ENCODE assay signal across 2 cellular contexts in the genomic region with DNA sequence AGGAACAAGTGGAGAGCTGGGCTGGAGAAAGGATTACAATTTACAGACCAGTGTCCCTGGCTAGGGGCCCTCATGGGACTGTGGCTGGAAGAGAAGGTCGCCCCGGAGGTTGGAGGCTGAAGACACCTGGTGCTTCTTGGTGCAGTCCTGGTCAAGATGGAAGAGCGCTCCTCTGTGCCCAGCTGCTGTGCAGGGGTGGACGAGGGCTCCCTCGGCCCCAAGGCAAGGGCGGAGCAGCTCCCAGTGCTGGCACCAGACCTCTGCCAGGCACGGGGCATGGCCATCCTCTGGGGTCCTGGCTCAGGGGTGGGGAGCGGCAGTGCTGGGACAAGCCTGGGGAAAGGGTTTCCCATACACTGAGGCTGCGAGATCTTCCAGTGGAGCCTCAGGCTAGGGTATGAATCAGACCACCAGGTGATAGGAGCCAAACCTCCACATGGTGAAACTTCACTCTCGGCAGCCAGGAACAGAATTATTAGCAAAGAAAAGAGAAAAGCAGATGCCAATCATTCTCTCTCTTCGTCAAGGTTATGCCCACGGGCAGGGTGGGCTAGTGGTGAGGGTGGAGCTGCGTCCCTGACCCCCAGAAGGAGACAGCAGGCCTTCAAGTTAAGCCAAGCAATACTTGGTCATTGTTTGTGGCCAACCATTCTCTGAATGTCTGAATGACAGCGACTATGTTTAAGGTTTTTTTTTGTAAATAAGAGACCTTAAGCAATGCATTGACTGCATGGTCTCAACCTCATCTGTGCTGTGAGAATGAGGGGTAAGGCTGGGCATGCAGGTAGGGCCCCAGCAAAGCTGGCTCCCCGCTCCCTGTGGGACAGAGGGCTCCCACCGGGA.
TF ChIP-seq lines count a peak whose summit lies in the region.

No MANE protein-coding gene starts in this region.

TF ChIP-seq in IMR-90, 13 proteins besides CTCF, POLR2A, EP300 and RAD21 (continued from another document):
- TF ChIP-seq, protein P1, sequence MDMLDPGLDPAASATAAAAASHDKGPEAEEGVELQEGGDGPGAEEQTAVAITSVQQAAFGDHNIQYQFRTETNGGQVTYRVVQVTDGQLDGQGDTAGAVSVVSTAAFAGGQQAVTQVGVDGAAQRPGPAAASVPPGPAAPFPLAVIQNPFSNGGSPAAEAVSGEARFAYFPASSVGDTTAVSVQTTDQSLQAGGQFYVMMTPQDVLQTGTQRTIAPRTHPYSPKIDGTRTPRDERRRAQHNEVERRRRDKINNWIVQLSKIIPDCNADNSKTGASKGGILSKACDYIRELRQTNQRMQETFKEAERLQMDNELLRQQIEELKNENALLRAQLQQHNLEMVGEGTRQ (IDR thresholded peaks at IDR 0.05; ENCODE audit: low read depth, low read length): no peak
- no peak for TF ChIP-seq CEBPB (IDR thresholded peaks at IDR 0.05; ENCODE audit: low read depth, low read length)

TF ChIP-seq in HEK293T, 16 proteins besides CTCF, POLR2A, EP300 and RAD21 (continued from another document):
- TF ChIP-seq ELF4 (IDR thresholded peaks at IDR 0.05) (no peak), SUZ12 (IDR thresholded peaks at IDR 0.05) (no peak), SP1 (IDR thresholded peaks at IDR 0.05) (no peak), NFRKB (IDR thresholded peaks at IDR 0.05) (no peak), FOXA1 (IDR thresholded peaks at IDR 0.05) (no peak), CTBP1 (IDR thresholded peaks at IDR 0.05; ENCODE audit: borderline replicate concordance) (no peak)
- TF ChIP-seq, protein P2, sequence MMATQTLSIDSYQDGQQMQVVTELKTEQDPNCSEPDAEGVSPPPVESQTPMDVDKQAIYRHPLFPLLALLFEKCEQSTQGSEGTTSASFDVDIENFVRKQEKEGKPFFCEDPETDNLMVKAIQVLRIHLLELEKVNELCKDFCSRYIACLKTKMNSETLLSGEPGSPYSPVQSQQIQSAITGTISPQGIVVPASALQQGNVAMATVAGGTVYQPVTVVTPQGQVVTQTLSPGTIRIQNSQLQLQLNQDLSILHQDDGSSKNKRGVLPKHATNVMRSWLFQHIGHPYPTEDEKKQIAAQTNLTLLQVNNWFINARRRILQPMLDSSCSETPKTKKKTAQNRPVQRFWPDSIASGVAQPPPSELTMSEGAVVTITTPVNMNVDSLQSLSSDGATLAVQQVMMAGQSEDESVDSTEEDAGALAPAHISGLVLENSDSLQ (IDR thresholded peaks at IDR 0.05): no peak
TF ChIP-seq in HEK293T: peak in this region for 0.
